ENCODE assay signal across 27 cellular contexts in the genomic region with DNA sequence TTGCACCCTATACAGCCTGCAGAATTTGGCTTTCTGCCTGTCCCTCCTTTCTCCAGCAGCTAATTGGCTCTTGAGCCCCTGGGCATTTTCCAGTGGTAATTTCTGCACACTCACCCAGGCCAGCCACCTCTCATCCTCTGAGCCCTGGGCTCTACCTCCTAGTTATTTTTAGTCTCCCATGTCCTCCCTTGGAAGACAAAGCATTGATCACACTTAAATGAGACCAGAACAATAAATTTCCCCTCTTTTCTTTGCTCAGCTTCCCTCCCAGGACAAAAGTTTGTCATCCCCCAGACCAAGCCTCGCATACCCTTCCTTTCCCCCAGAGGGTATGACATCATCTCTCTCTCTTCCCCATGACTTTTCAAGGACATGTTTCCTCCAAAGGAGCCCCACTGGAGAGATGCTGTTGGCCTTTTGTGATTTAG. TPM values are rescaled to one million over a fixed set of nuclear protein-coding genes. Genes with fewer than 3 reads are reported as not detected.
A peak's percentile ranks its signal among the peaks of the same experiment; 100 is the strongest.
DNase-seq lines count a peak whose midpoint lies in the region; ATAC-seq, FAIRE-seq and TF ChIP-seq lines count a peak whose summit lies in the region.
"Had no signal": no experiment of that assay in that cellular context is flagged by ENCODE, and none has a peak within 500 bp of the region (broad histone marks: within the 10 kb centered on the region; RNA-seq: fewer than 3 reads in every experiment).

No MANE protein-coding gene starts in this region.

- H3K9ac ChIP-seq in H1 (replicated peaks in 1 of 4; ENCODE audit: extremely low read depth in 1 of 4, low read depth in 3 of 4, low read length in 3 of 4) (no peak overlapping the region), neuronal stem cell (ENCODE audit: low read depth, low read length, poor library complexity) (no peak overlapping the region)

- no peak for TF ChIP-seq POLR2A in H1 (IDR thresholded peaks at IDR 0.05; ENCODE audit: control extremely low read depth in 1 of 2, low read depth in 2 of 2, low read length in 2 of 2)

- peaks cover 0 to 8% (median 0%) of the 10 kb centered on the region in 4 experiments; a peak in 2 of 8 replicates for H3K36me3 ChIP-seq in H1 (ENCODE audit: control insufficient read depth in 2 of 4, insufficient read depth in 4 of 4, low read length in 3 of 4)
- no peaks in the 10 kb centered on the region for H3K36me3 ChIP-seq in neuronal stem cell (replicated peaks in 1 of 2; ENCODE audit: control insufficient read depth in 2 of 2, insufficient read depth in 2 of 2, low read length in 2 of 2)
- H3K36me3 ChIP-seq: breast epithelium, esophagus muscularis mucosa, neutrophil had no signal

- H3K23ac ChIP-seq in H1 (ENCODE audit: insufficient read length) = no peak overlapping the region
- H3K23ac ChIP-seq in neuronal stem cell (ENCODE audit: low read depth, low read length, poor library complexity) = no peak overlapping the region

- H3K4me2 ChIP-seq in H1 (ENCODE audit: insufficient read depth in 1 of 2, low read depth in 2 of 2, low read length in 2 of 2) (peak overlapping the region; percentile 53 to 54; a peak in 3 of 4 replicates), neuronal stem cell (ENCODE audit: insufficient read depth, low read length, poor library complexity, severe bottlenecking) (no peak overlapping the region)

- H2BK12ac ChIP-seq in H1 (ENCODE audit: low read depth, low read length) (peak overlapping the region; percentile 91), neuronal stem cell (ENCODE audit: low read length) (no peak overlapping the region)

- 64% methylated on average over 1 of the region's 1 CpG; no CpG with 5 or more reads in 1 of the 2 experiments for WGBS in H1 (ENCODE audit: extremely low coverage in 1 of 2, insufficient coverage in 1 of 2, insufficient read length in 1 of 2, insufficient replicate concordance in 2 of 2, low coverage in 1 of 2, low lambda C conversion rate in 2 of 2, missing lambda C conversion rate in 1 of 2), 2 experiments
- no CpG with 5 or more reads among the region's 1 CpG for WGBS in neuronal stem cell (ENCODE audit: extremely low coverage in 2 of 2, insufficient read length in 2 of 2, insufficient replicate concordance in 1 of 2), 2 donors

- H3K79me2 ChIP-seq in H1 (ENCODE audit: control insufficient read depth in 1 of 2, insufficient read depth in 2 of 2, low read length in 2 of 2) = no peaks in the 10 kb centered on the region

- H2BK20ac ChIP-seq in H1 (ENCODE audit: low read length) = peak overlapping the region; percentile 91

- H4K20me1 ChIP-seq in H1 (replicated peaks in 1 of 2; ENCODE audit: control insufficient read depth in 1 of 2, insufficient read depth in 2 of 2, low read length in 2 of 2) = no peaks in the 10 kb centered on the region

- peak overlapping the region; percentile 11; the same call in 1 of the 2 replicates for H2AK5ac ChIP-seq in H1 (ENCODE audit: low read depth, low read length)
- no peak overlapping the region for H2AK5ac ChIP-seq in neuronal stem cell (ENCODE audit: low read depth, low read length)

- no peak for TF ChIP-seq EP300 in H1 (IDR thresholded peaks at IDR 0.05; ENCODE audit: borderline replicate concordance in 1 of 2, low read depth in 2 of 2, low read length in 2 of 2)

- FAIRE-seq in H1 (lab: Jason Lieb, UNC) = no peak
- FAIRE-seq: A204.1, keratinocyte had no signal

- H3K4ac ChIP-seq in H1 (replicated peaks; ENCODE audit: insufficient read length, low read depth, low read length) (peak overlapping the region; percentile 40), neuronal stem cell (ENCODE audit: low read length) (no peak overlapping the region)

- H3K4me1 ChIP-seq in H1 (replicated peaks in 1 of 4; ENCODE audit: control insufficient read depth in 3 of 4, insufficient read depth in 4 of 4, low read length in 3 of 4) (peaks cover 17 to 28% (median 21%) of the 10 kb centered on the region in 4 experiments), neuronal stem cell (ENCODE audit: control insufficient read depth in 2 of 2, insufficient read depth in 1 of 2, low read depth in 1 of 2, low read length in 2 of 2) (peaks cover 30 to 33% of the 10 kb centered on the region in 2 donors)
- H3K4me1 ChIP-seq: breast epithelium, esophagus muscularis mucosa had no signal

- peak overlapping the region; percentile 90 for H2BK5ac ChIP-seq in H1 (ENCODE audit: low read depth, low read length)
- H2BK5ac ChIP-seq in neuronal stem cell (ENCODE audit: low read length) = no peak overlapping the region

- H2BK120ac ChIP-seq in H1 (replicated peaks; ENCODE audit: low read depth, low read length) (peak overlapping the region; percentile 31), neuronal stem cell (ENCODE audit: low read depth, low read length) (no peak overlapping the region)

- H3K79me1 ChIP-seq in H1 (ENCODE audit: low read depth, low read length) (no peaks in the 10 kb centered on the region), neuronal stem cell (ENCODE audit: low read depth, low read length) (no peaks in the 10 kb centered on the region)

- H4K91ac ChIP-seq in H1 (replicated peaks; ENCODE audit: insufficient read length, low read length) (peak overlapping the region; percentile 86), neuronal stem cell (ENCODE audit: low read depth, low read length, poor library complexity) (no peak overlapping the region)

- H3K27me3 ChIP-seq in H1 (replicated peaks in 1 of 4; ENCODE audit: control insufficient read depth in 3 of 4, extremely low read depth in 1 of 4, insufficient read depth in 3 of 4, low read length in 3 of 4) (no peaks in the 10 kb centered on the region), neuronal stem cell (ENCODE audit: control insufficient read depth in 3 of 3, insufficient read depth in 3 of 3, low read depth in 1 of 3, low read length in 3 of 3) (no peaks in the 10 kb centered on the region)
- H3K27me3 ChIP-seq: breast epithelium, dorsolateral prefrontal cortex, esophagus muscularis mucosa had no signal

- H3K27ac ChIP-seq in H1 (ENCODE audit: low read depth, low read length) (peak overlapping the region; percentile 21; the same call in 1 of the 2 replicates), neuronal stem cell (replicated peaks; ENCODE audit: low read length) (peak overlapping the region; percentile 33)
- H3K27ac ChIP-seq: C4-2B, dorsolateral prefrontal cortex, esophagus muscularis mucosa, neutrophil had no signal

- CTCF ChIA-PET in H1 (lab: Charles Lee; ENCODE audit: partially characterized antibody) = interaction anchor here (0.6 to 3.1 kb wide), 8 partner anchors 13 to 371 kb away, joined by 3 to 27 read pairs (median 4); no protein-coding TSS in a partner anchor

- H3K14ac ChIP-seq in H1 (ENCODE audit: insufficient read length) (no peak overlapping the region), neuronal stem cell (ENCODE audit: low read length) (no peak overlapping the region)

- H2AFZ ChIP-seq in H1 (ENCODE audit: low read length) (no peak overlapping the region), neuronal stem cell (ENCODE audit: low read length) (no peak overlapping the region)

- no peak overlapping the region for H3K56ac ChIP-seq in H1 (replicated peaks; ENCODE audit: insufficient read length, low read depth, low read length)

- no peak for ATAC-seq in HG03342 (IDR thresholded peaks at IDR 0.05; ENCODE audit: unreplicated experiment)
- ATAC-seq: activated naive CD8-positive, alpha-beta T cell treated with anti-CD3 and anti-CD28 coated beads, Interleukin-2, amount 50 U/mL, for 24 hours; stimulated activated naive CD8-positive, alpha-beta T cell treated with anti-CD3 and anti-CD28 coated beads, Interleukin-15, Interleukin-2, amounts not matched to agents 100 U/mL and 50 U/mL, for 24 hours; T-helper 17 cell had no signal

- no peak overlapping the region for H4K8ac ChIP-seq in H1 (ENCODE audit: extremely low read depth, insufficient read depth, low read length)
- no peak overlapping the region for H4K8ac ChIP-seq in neuronal stem cell (ENCODE audit: low read depth, low read length)

- TF ChIP-seq RAD21 in H1 (IDR thresholded peaks at IDR 0.05 in 1 of 2, conservative IDR thresholded peaks at IDR 0.05 in 1 of 2; ENCODE audit: low read depth in 2 of 2, low read length in 2 of 2) = no peak

- H4K5ac ChIP-seq in H1 (ENCODE audit: insufficient read length, low read depth, low read length) = peak overlapping the region; percentile 34

- POLR2A ChIA-PET in H1 (lab: Charles Lee; ENCODE audit: partially characterized antibody) = interaction anchor here (0.7 to 2.3 kb wide), 11 partner anchors 9 to 42 kb away, joined by 3 to 8 read pairs (median 3); no protein-coding TSS in a partner anchor

- peak; percentile 21 to 26 for DNase-seq in NCI-H2081 (lab: John Stamatoyannopoulos, UW)
- DNase-seq in NCI-H2081 treated with DMSO at 0.1 percent for 48 hours (lab: John Stamatoyannopoulos, UW) = no peak
- peak; percentile 52 for DNase-seq in NCI-H1105 treated with DMSO at 0.1 percent for 48 hours (lab: John Stamatoyannopoulos, UW)
- no peak for DNase-seq in H1 (ENCODE audit: low read depth in 1 of 2, low spot score in 2 of 2)
- no peak for DNase-seq in neuronal stem cell (ENCODE audit: low spot score)
- no peak for DNase-seq in activated naive CD4-positive, alpha-beta T cell (lab: John Stamatoyannopoulos, UW)
- no peak for DNase-seq in activated naive CD4-positive, alpha-beta T cell treated with Interleukin-2 at 50 U/mL for 16 hours
- DNase-seq: activated naive CD8-positive, alpha-beta T cell treated with anti-CD3 and anti-CD28 coated beads, Interleukin-2, amount 50 U/mL, for 24 hours; DMS153; dorsolateral prefrontal cortex; midbrain; MM.1S; NCI-H2171; NK-92 treated with Interleukin-12 subunit alpha and Interleukin-12 subunit beta, amount 100 ng/mL, for 24 hours; SHP77 treated with DMSO at 0.1 percent for 48 hours; stimulated activated naive CD8-positive, alpha-beta T cell treated with anti-CD3 and anti-CD28 coated beads, Interleukin-15, Interleukin-2, amounts not matched to agents 100 U/mL and 50 U/mL, for 24 hours; T-helper 17 cell; trophoblast cell had no signal

- H3K18ac ChIP-seq in H1 (ENCODE audit: extremely low read depth, low read length) (peak overlapping the region; percentile 89), neuronal stem cell (ENCODE audit: low read length) (no peak overlapping the region)

- no peak for TF ChIP-seq CTCF in H1 (IDR thresholded peaks at IDR 0.05; ENCODE audit: control extremely low read depth in 1 of 3, insufficient read depth in 1 of 3, low read depth in 1 of 3, low read length in 3 of 3)

- peak overlapping the region in 2 of 4 experiments; percentile 5 to 7; a peak in 1 of 8 replicates for H3K4me3 ChIP-seq in H1 (ENCODE audit: extremely low read depth in 1 of 4, insufficient read depth in 2 of 4, low read depth in 3 of 4, low read length in 4 of 4)
- H3K4me3 ChIP-seq in neuronal stem cell (ENCODE audit: low read length in 2 of 2) = no peak overlapping the region
- H3K4me3 ChIP-seq: breast epithelium, dorsolateral prefrontal cortex, esophagus muscularis mucosa had no signal

- no peaks in the 10 kb centered on the region for H3K9me3 ChIP-seq in H1 (ENCODE audit: insufficient read depth in 2 of 2, low read depth in 1 of 2, low read length in 1 of 2)
- H3K9me3 ChIP-seq in neuronal stem cell (replicated peaks in 1 of 2; ENCODE audit: control insufficient read depth in 2 of 2, insufficient read depth in 1 of 2, low read depth in 1 of 2, low read length in 2 of 2) = no peaks in the 10 kb centered on the region
- H3K9me3 ChIP-seq: breast epithelium, esophagus muscularis mucosa, neutrophil had no signal

- no peaks in the 10 kb centered on the region for H3K23me2 ChIP-seq in H1 (ENCODE audit: low read depth, low read length)

- H2BK15ac ChIP-seq in H1 (ENCODE audit: low read length) (peak overlapping the region; percentile 83; the same call in 1 of the 2 replicates), neuronal stem cell (ENCODE audit: low read length) (no peak overlapping the region)

RNA-seq across cellular contexts. Expression of gene C17orf75, which starts 38.1 kb away (rescaled TPM):
- 35.4 and 42.6 TPM in 2 replicates for total RNA-seq in H1 (2021; fragmentation: NEBNext Ultra II Directional; extraction: Animal tissue kit (Norgen Biotek cat#: 25700))
- 12.0 and 15.8 TPM in 2 replicates for polyA plus RNA-seq in H1 (2011; rRNA removed)
- polyA plus RNA-seq in H1 (2011; cell fraction: cytosol; rRNA removed) = 28.3 TPM
- polyA plus RNA-seq in H1 (2011; cell fraction: nucleus; rRNA removed) = 17.9 TPM
- polyA plus RNA-seq in H1 (2012, experiment 1 of 2) = 27.6 to 38.1 TPM (median 37.1 TPM) in 4 replicates
- 5.0 TPM for polyA plus RNA-seq in H1 (2012, experiment 2 of 2)
- polyA plus RNA-seq in H1 (2013, experiment 1 of 2) = 29.9 TPM
- polyA plus RNA-seq in H1 (2013, experiment 2 of 2) = 28.1 TPM
- 19.6 and 23.2 TPM in 2 replicates for polyA minus RNA-seq in H1 (2011; rRNA and poly(A)+ RNA removed)
- polyA minus RNA-seq in H1 (2011; cell fraction: cytosol; rRNA and poly(A)+ RNA removed) = 16.4 TPM
- 21.9 TPM for polyA minus RNA-seq in H1 (2011; cell fraction: nucleus; rRNA and poly(A)+ RNA removed)
- polyA plus RNA-seq in neuronal stem cell (2013, experiment 1 of 2) = 47.7 TPM
- polyA plus RNA-seq in neuronal stem cell (2013, experiment 2 of 2) = 47.1 TPM

RNA-seq across cellular contexts. Expression of gene RHBDL3, which starts 38.2 kb away (rescaled TPM):
- 11.8 and 12.2 TPM in 2 replicates for total RNA-seq in H1 (2021; fragmentation: NEBNext Ultra II Directional; extraction: Animal tissue kit (Norgen Biotek cat#: 25700))
- 9.6 and 15.9 TPM in 2 replicates for polyA plus RNA-seq in H1 (2011; rRNA removed)
- 12.9 TPM for polyA plus RNA-seq in H1 (2011; cell fraction: cytosol; rRNA removed)
- polyA plus RNA-seq in H1 (2011; cell fraction: nucleus; rRNA removed) = 19.8 TPM
- polyA plus RNA-seq in H1 (2012, experiment 1 of 2) = 10.2 to 14.8 TPM (median 13.4 TPM) in 4 replicates
- polyA plus RNA-seq in H1 (2012, experiment 2 of 2) = 8.6 TPM
- polyA plus RNA-seq in H1 (2013, experiment 1 of 2) = 2.7 TPM
- 2.7 TPM for polyA plus RNA-seq in H1 (2013, experiment 2 of 2)
- 15.4 and 19.0 TPM in 2 replicates for polyA minus RNA-seq in H1 (2011; rRNA and poly(A)+ RNA removed)
- polyA minus RNA-seq in H1 (2011; cell fraction: cytosol; rRNA and poly(A)+ RNA removed) = 8.8 TPM
- polyA minus RNA-seq in H1 (2011; cell fraction: nucleus; rRNA and poly(A)+ RNA removed) = 12.4 TPM
- 0.82 TPM for polyA plus RNA-seq in neuronal stem cell (2013, experiment 1 of 2)
- 0.83 TPM for polyA plus RNA-seq in neuronal stem cell (2013, experiment 2 of 2)
- total RNA-seq: glomerular endothelial cell, renal cortical epithelial cell had no signal
- polyA plus RNA-seq: keratinocyte had no signal

RNA-seq across cellular contexts. Expression of gene ZNF207, which starts 46.1 kb away (rescaled TPM):
- total RNA-seq in H1 (2021; fragmentation: NEBNext Ultra II Directional; extraction: Animal tissue kit (Norgen Biotek cat#: 25700)) = 254 and 268 TPM in 2 replicates
- polyA plus RNA-seq in H1 (2011; rRNA removed) = 214 and 286 TPM in 2 replicates
- polyA plus RNA-seq in H1 (2011; cell fraction: cytosol; rRNA removed) = 246 TPM
- polyA plus RNA-seq in H1 (2011; cell fraction: nucleus; rRNA removed) = 286 TPM
- polyA plus RNA-seq in H1 (2012, experiment 1 of 2) = 183 to 222 TPM (median 202 TPM) in 4 replicates
- polyA plus RNA-seq in H1 (2012, experiment 2 of 2) = 68.0 TPM
- polyA plus RNA-seq in H1 (2013, experiment 1 of 2) = 185 TPM
- polyA plus RNA-seq in H1 (2013, experiment 2 of 2) = 175 TPM
- 453 and 460 TPM in 2 replicates for polyA minus RNA-seq in H1 (2011; rRNA and poly(A)+ RNA removed)
- polyA minus RNA-seq in H1 (2011; cell fraction: cytosol; rRNA and poly(A)+ RNA removed) = 181 TPM
- polyA minus RNA-seq in H1 (2011; cell fraction: nucleus; rRNA and poly(A)+ RNA removed) = 307 TPM
- 181 TPM for polyA plus RNA-seq in neuronal stem cell (2013, experiment 1 of 2)
- polyA plus RNA-seq in neuronal stem cell (2013, experiment 2 of 2) = 177 TPM

Comparison
In these comparisons a context has a peak if more than half of its experiments do, and no peak if none do; other contexts are left out.
1. DNase-seq: peak in NCI-H2081 (2 of 2) and NCI-H1105 treated with DMSO at 0.1 percent for 48 hours (single experiment); none in NCI-H2081 treated with DMSO at 0.1 percent for 48 hours (single experiment), H1 (0 of 2), neuronal stem cell (single experiment), activated naive CD4-positive, alpha-beta T cell (0 of 4) and activated naive CD4-positive, alpha-beta T cell treated with Interleukin-2 at 50 U/mL for 16 hours (single experiment).